Comparison of ENCODE assay signal across 8 cellular contexts in genomic region chr2:127591221-127591923, GRCh38. TPM values are rescaled to one million over a fixed set of nuclear protein-coding genes. Genes with fewer than 3 reads are reported as not detected.
DNase-seq lines count a peak whose midpoint lies in the region; ATAC-seq, FAIRE-seq and TF ChIP-seq lines count a peak whose summit lies in the region.

No MANE protein-coding gene starts in this region.

- H3K9me3 Mint-ChIP-seq in glutamatergic neuron (ENCODE audit: unreplicated experiment) = peaks cover 2% of the 10 kb centered on the region

- TF ChIP-seq CTCF in AG09319 (IDR thresholded peaks at IDR 0.05; ENCODE audit: low read depth, low read length) (peak; percentile 94), RWPE1 (conservative IDR thresholded peaks at IDR 0.05; ENCODE audit: low read depth) (peak; percentile 75), glutamatergic neuron (IDR thresholded peaks at IDR 0.05; ENCODE audit: partially characterized antibody, unreplicated experiment) (peak; percentile 72)

- POLR2A ChIA-PET in RWPE1 (lab: Yijun Ruan, JAX; ENCODE audit: low non-redundant PET) = no interaction called here

- peak; percentile 85 for ATAC-seq in GM18505 (IDR thresholded peaks at IDR 0.05; ENCODE audit: unreplicated experiment)
- ATAC-seq in HG03469 (IDR thresholded peaks at IDR 0.05; ENCODE audit: unreplicated experiment) = peak; percentile 74

- no peak overlapping the region for H3K27ac Mint-ChIP-seq in glutamatergic neuron (ENCODE audit: unreplicated experiment)

- TF ChIP-seq POLR2A in GM18505 (IDR thresholded peaks at IDR 0.05; ENCODE audit: borderline replicate concordance, extremely low read depth, insufficient read depth, insufficient read length) = no peak

- no peak for FAIRE-seq in urothelium cell line (lab: Jason Lieb, UNC)

- H3K27me3 Mint-ChIP-seq in glutamatergic neuron (ENCODE audit: unreplicated experiment) = peaks cover 2% of the 10 kb centered on the region

- CTCF ChIA-PET in RWPE1 (lab: Yijun Ruan, JAX) = interaction anchor here (0.5 to 2.6 kb wide), 20 partner anchors 9 to 133 kb away, joined by 3 to 55 read pairs (median 4); partner anchors contain the start of gene LIMS2

- H3K27ac ChIP-seq in RWPE1 = no peak overlapping the region

- no peak for DNase-seq in AG09319 (ENCODE audit: extremely low read depth, low read depth)
- peak; percentile 72 for DNase-seq in RWPE1 (ENCODE audit: low spot score)
- peak; percentile 55 for DNase-seq in activated naive CD4-positive, alpha-beta T cell treated with Interleukin-2 at 50 U/mL for 16 hours
- DNase-seq in glutamatergic neuron = peak; percentile 81
- peak in 7 of 10 donors; percentile 37 to 93 (median 64) for DNase-seq in posterior cingulate gyrus
- DNase-seq in urothelium cell line (ENCODE audit: low spot score) = peak; percentile 75

- no peak overlapping the region for H3K4me3 Mint-ChIP-seq in glutamatergic neuron (ENCODE audit: unreplicated experiment)

- H3K36me3 Mint-ChIP-seq in glutamatergic neuron (ENCODE audit: unreplicated experiment) = peaks cover 7% of the 10 kb centered on the region

- H3K4me1 Mint-ChIP-seq in glutamatergic neuron (ENCODE audit: low read depth, unreplicated experiment) = no peaks in the 10 kb centered on the region

- intact Hi-C loops in posterior cingulate gyrus (cut with DNase I) = loop anchor here (1.0 to 5.0 kb wide), 2 partner anchors 58 to 106 kb away; no protein-coding TSS in a partner anchor

RNA-seq across cellular contexts. Expression of gene GPR17, which starts 54.6 kb away (rescaled TPM):
- total RNA-seq in glutamatergic neuron (ENCODE audit: unreplicated experiment) = not detected

RNA-seq across cellular contexts. Expression of gene MYO7B, which starts 55.9 kb away (rescaled TPM):
- 0.29 TPM for total RNA-seq in glutamatergic neuron (ENCODE audit: unreplicated experiment)
